Comparison of ENCODE assay signal across 1 cellular context in genomic region chr12:80218925-80219714, GRCh38.
A peak's percentile ranks its signal among the peaks of the same experiment; 100 is the strongest.
TF ChIP-seq lines count a peak whose summit lies in the region.

No MANE protein-coding gene starts in this region.

TF ChIP-seq in HepG2, 621 proteins besides CTCF, POLR2A, EP300 and RAD21 (continued from another document):
- TF ChIP-seq HNF1B (CRISPR knock-in tag; IDR thresholded peaks at IDR 0.05) (peak; percentile 61; the same call in 1 of the 2 replicates), ZNF362 (CRISPR knock-in tag; IDR thresholded peaks at IDR 0.05; ENCODE audit: borderline replicate concordance) (peak; percentile 49; the same call in 1 of the 2 replicates), HNF1A (IDR thresholded peaks at IDR 0.05; ENCODE audit: low read depth) (peak; percentile 77), HNF1A (CRISPR knock-in tag; IDR thresholded peaks at IDR 0.05; ENCODE audit: borderline replicate concordance) (peak; percentile 87; the same call in 1 of the 2 replicates), ZMYM3 (CRISPR knock-in tag; IDR thresholded peaks at IDR 0.05) (peak; percentile 65; the same call in 1 of the 2 replicates), HOXA7 (CRISPR knock-in tag; IDR thresholded peaks at IDR 0.05) (no peak), ZNF788 (CRISPR knock-in tag; IDR thresholded peaks at IDR 0.05; ENCODE audit: borderline replicate concordance) (no peak), ZNF460 (CRISPR knock-in tag; IDR thresholded peaks at IDR 0.05; ENCODE audit: borderline replicate concordance) (peak; percentile 74)
